ENCODE assay signal across 8 cellular contexts in the genomic region with DNA sequence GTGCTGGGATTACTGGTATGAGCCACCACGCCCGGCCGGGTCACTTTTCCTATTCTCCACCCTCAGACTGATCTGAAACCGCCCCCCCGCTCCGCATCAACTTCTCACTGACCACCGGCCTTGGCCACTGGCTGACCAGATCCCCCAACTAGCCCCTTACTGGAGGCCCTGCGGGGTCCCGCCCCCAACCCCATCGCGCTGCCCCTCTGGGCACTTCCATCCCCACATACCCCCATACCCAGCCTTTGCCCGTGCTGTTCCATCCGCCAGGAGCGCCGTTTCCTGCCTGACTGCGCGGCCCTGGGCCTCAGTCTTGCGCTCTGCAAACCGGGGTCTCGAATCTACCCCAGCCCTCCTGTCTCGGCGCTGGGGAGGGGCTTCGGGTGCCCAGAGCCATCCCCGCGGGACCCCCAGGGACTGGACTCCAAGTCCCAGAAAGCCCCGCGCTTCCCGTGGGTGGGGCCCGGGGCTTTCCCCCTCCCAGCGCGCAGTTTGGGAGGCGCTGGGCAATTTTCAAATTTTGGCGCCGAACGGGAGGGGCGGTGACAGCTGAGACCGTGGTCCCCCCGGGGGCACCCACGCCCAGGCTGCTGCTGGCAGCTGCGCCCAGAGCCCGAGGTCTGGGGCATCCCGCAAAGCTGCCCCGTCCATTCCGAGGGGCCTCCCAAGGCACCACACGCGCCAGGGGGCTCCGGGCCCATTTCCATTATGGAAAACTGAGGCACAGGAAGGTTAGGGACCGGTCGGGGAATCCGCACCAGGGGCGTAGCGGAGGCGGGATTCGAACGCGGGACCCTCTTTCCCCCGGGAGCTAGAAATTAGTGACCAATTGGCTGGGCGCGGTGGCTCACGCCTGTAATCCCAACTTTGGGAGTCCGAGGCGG.
DNase-seq lines count a peak whose midpoint lies in the region; ATAC-seq and TF ChIP-seq lines count a peak whose summit lies in the region.

No MANE protein-coding gene starts in this region.

- H3K9me3 Mint-ChIP-seq in stimulated activated effector memory CD8-positive, alpha-beta T cell treated with anti-CD3 and anti-CD28 coated beads, Interleukin-12 subunit alpha, Interleukin-12 subunit beta, amount 100 ng/mL, for 72 hours: no peaks in the 10 kb centered on the region

- H3K4me3 ChIP-seq in GM06990 (replicated peaks; ENCODE audit: low read depth, low read length): peak overlapping the region; percentile 83
- H3K4me3 ChIP-seq in HUES6 (ENCODE audit: low read depth, low read length): peak overlapping the region; percentile 63
- peak overlapping the region; percentile 62 to 75 for H3K4me3 ChIP-seq in duodenal mucosa (ENCODE audit: low read depth in 1 of 2, low read length in 2 of 2)

- no peaks in the 10 kb centered on the region for H3K36me3 ChIP-seq in GM06990 (ENCODE audit: control insufficient read depth, insufficient read depth, low read length)
- H3K36me3 ChIP-seq in HUES6 (ENCODE audit: control insufficient read depth, insufficient read depth, low read length): no peaks in the 10 kb centered on the region
- H3K36me3 ChIP-seq in duodenal mucosa (ENCODE audit: control insufficient read depth in 1 of 2, insufficient read depth in 2 of 2, low read length in 2 of 2): no peaks in the 10 kb centered on the region

- H3K9me3 ChIP-seq in HUES6 (ENCODE audit: control insufficient read depth, insufficient read depth, low read depth, low read length) (no peaks in the 10 kb centered on the region), duodenal mucosa (ENCODE audit: control insufficient read depth in 1 of 2, low read length in 2 of 2) (no peaks in the 10 kb centered on the region)

- H3K4me3 Mint-ChIP-seq in stimulated activated effector memory CD8-positive, alpha-beta T cell treated with anti-CD3 and anti-CD28 coated beads, Interleukin-12 subunit alpha, Interleukin-12 subunit beta, amount 100 ng/mL, for 72 hours: peak overlapping the region; percentile 85

- ATAC-seq in stimulated activated effector memory CD8-positive, alpha-beta T cell treated with anti-CD3 and anti-CD28 coated beads, Interleukin-12 subunit alpha, Interleukin-12 subunit beta, amount 100 ng/mL, for 72 hours: peak; percentile 82
- ATAC-seq in GM19328 (IDR thresholded peaks at IDR 0.05; ENCODE audit: unreplicated experiment): no peak

- no peaks in the 10 kb centered on the region for H3K36me3 Mint-ChIP-seq in stimulated activated effector memory CD8-positive, alpha-beta T cell treated with anti-CD3 and anti-CD28 coated beads, Interleukin-12 subunit alpha, Interleukin-12 subunit beta, amount 100 ng/mL, for 72 hours

- H3K9ac ChIP-seq in HUES6 (ENCODE audit: low read length) (peak overlapping the region; percentile 73), duodenal mucosa (ENCODE audit: low read depth in 1 of 2, low read length in 2 of 2) (peak overlapping the region; percentile 32 to 39)

- TF ChIP-seq CTCF in GM06990 (IDR thresholded peaks at IDR 0.05; ENCODE audit: insufficient read depth, low read length, poor library complexity, severe bottlenecking): peak; percentile 2

- H3K27me3 ChIP-seq in GM06990 (replicated peaks; ENCODE audit: control insufficient read depth, insufficient read depth, low read length) (no peaks in the 10 kb centered on the region), HUES6 (ENCODE audit: control insufficient read depth, insufficient read depth, low read length) (no peaks in the 10 kb centered on the region), duodenal mucosa (ENCODE audit: control insufficient read depth in 1 of 2, insufficient read depth in 2 of 2, low read length in 2 of 2) (no peaks in the 10 kb centered on the region)

- peaks cover 27% of the 10 kb centered on the region for H3K4me1 Mint-ChIP-seq in stimulated activated effector memory CD8-positive, alpha-beta T cell treated with anti-CD3 and anti-CD28 coated beads, Interleukin-12 subunit alpha, Interleukin-12 subunit beta, amount 100 ng/mL, for 72 hours

- DNase-seq in GM06990 (ENCODE audit: extremely low read depth, insufficient read length): peak; percentile 80
- DNase-seq in activated CD4-positive, CD25-positive, alpha-beta regulatory T cell treated with anti-CD3 and anti-CD28 coated beads, Interleukin-2, amount 50 U/mL, for 72 hours: peak; percentile 65
- peak; percentile 15 for DNase-seq in medulla oblongata (ENCODE audit: extremely low spot score)
- DNase-seq in stimulated activated effector memory CD8-positive, alpha-beta T cell treated with anti-CD3 and anti-CD28 coated beads, Interleukin-12 subunit alpha, Interleukin-12 subunit beta, amount 100 ng/mL, for 72 hours (ENCODE audit: low spot score in 2 of 2): peak; percentile 57 to 88
- no peak for DNase-seq in Ammon's horn (ENCODE audit: low spot score)

- peak overlapping the region; percentile 65; the same call in 1 of the 2 replicates for H3K27ac ChIP-seq in HUES6 (ENCODE audit: low read depth, low read length)
- no peak overlapping the region for H3K27ac ChIP-seq in duodenal mucosa (ENCODE audit: low read depth, low read length)

- peak overlapping the region; percentile 88 for H3K27ac Mint-ChIP-seq in stimulated activated effector memory CD8-positive, alpha-beta T cell treated with anti-CD3 and anti-CD28 coated beads, Interleukin-12 subunit alpha, Interleukin-12 subunit beta, amount 100 ng/mL, for 72 hours

- H3K4me1 ChIP-seq in HUES6 (ENCODE audit: control insufficient read depth, insufficient read depth, low read length) (peaks cover 4% of the 10 kb centered on the region; the same call in 1 of the 2 replicates), duodenal mucosa (ENCODE audit: control insufficient read depth in 1 of 2, insufficient read depth in 2 of 2, low read length in 2 of 2) (peaks cover 0 to 15% of the 10 kb centered on the region in 2 donors)
